Comparison of ENCODE assay signal across 7 cellular contexts in genomic region chr6:63636516-63636968, GRCh38.
DNase-seq lines count a peak whose midpoint lies in the region; ATAC-seq and TF ChIP-seq lines count a peak whose summit lies in the region.

No MANE protein-coding gene starts in this region.

- H3K9me3 ChIP-seq in muscle layer of duodenum (ENCODE audit: control insufficient read depth in 1 of 2, low read length in 2 of 2): no peaks in the 10 kb centered on the region

- peak; percentile 80 for DNase-seq in NCI-H69 (lab: John Stamatoyannopoulos, UW)
- peak; percentile 55 for DNase-seq in activated CD8-positive, alpha-beta memory T cell treated with anti-CD3 and anti-CD28 coated beads, Interleukin-2, amount 50 U/mL, for 4 hours
- peak; percentile 72 to 77 for DNase-seq in erythroblast (lab: John Stamatoyannopoulos, UW)
- DNase-seq in stimulated activated CD8-positive, alpha-beta memory T cell treated with anti-CD3 and anti-CD28 coated beads, Interleukin-7, amount 100 ng/mL, for 24 hours (ENCODE audit: low read depth): peak; percentile 35

- peak overlapping the region; percentile 86 for H3K27ac ChIP-seq in muscle layer of duodenum (ENCODE audit: low read length)

- peaks cover 0 to 7% of the 10 kb centered on the region in 2 donors for H3K36me3 ChIP-seq in muscle layer of duodenum (ENCODE audit: control insufficient read depth in 1 of 2, insufficient read depth in 2 of 2, low read length in 2 of 2)

- H3K27me3 ChIP-seq in muscle layer of duodenum (ENCODE audit: low read depth, low read length): no peaks in the 10 kb centered on the region

- TF ChIP-seq POLR2A in erythroblast (IDR thresholded peaks at IDR 0.05; ENCODE audit: low read length): no peak

- peaks cover 4 to 34% of the 10 kb centered on the region in 2 donors for H3K4me1 ChIP-seq in muscle layer of duodenum (ENCODE audit: control insufficient read depth in 1 of 2, insufficient read depth in 2 of 2, low read length in 2 of 2)

- H3K4me3 ChIP-seq in muscle layer of duodenum (ENCODE audit: low read depth in 1 of 2, low read length in 2 of 2): peak overlapping the region; percentile 80 to 96

- ATAC-seq in GM18870 (IDR thresholded peaks at IDR 0.05; ENCODE audit: unreplicated experiment): peak; percentile 6
- ATAC-seq in HG03103 (IDR thresholded peaks at IDR 0.05; ENCODE audit: low read depth, unreplicated experiment): peak; percentile 7

Comparison
In these comparisons a context has a peak if more than half of its experiments do, and no peak if none do; other contexts are left out.
1. Peak in every context shown above with its lines: DNase-seq, ATAC-seq, H3K4me3 ChIP-seq and H3K27ac ChIP-seq.